Comparison of ENCODE assay signal across 1 cellular context in genomic region chr12:110677206-110677911, GRCh38.
TF ChIP-seq lines count a peak whose summit lies in the region.

No MANE protein-coding gene starts in this region.

TF ChIP-seq in K562, 482 proteins besides CTCF, POLR2A, EP300 and RAD21 (continued from another document):
- TF ChIP-seq CCNT2 (IDR thresholded peaks at IDR 0.05; ENCODE audit: borderline replicate concordance, extremely low read depth, insufficient read length, low read depth, low read length) (no peak), RAD51 (IDR thresholded peaks at IDR 0.05; ENCODE audit: borderline replicate concordance, low read depth) (peak; percentile 48; the same call in 1 of the 2 replicates), ZNF583 (CRISPR knock-in tag; IDR thresholded peaks at IDR 0.05) (no peak), USF1 (CRISPR knock-in tag; IDR thresholded peaks at IDR 0.05) (peak; percentile 45), BHLHE40 (IDR thresholded peaks at IDR 0.05; ENCODE audit: low read length) (peak; percentile 32; the same call in 1 of the 2 replicates), ESRRA (IDR thresholded peaks at IDR 0.05; ENCODE audit: borderline replicate concordance, low read depth) (no peak), TFAP4 (CRISPR knock-in tag; IDR thresholded peaks at IDR 0.05; ENCODE audit: borderline replicate concordance) (peak; percentile 45; the same call in 1 of the 2 replicates), ARID2 (IDR thresholded peaks at IDR 0.05) (no peak), ZNF318 (IDR thresholded peaks at IDR 0.05; ENCODE audit: borderline replicate concordance in 1 of 2, low read depth in 1 of 2) (no peak), E2F4 (CRISPR knock-in tag; IDR thresholded peaks at IDR 0.05; ENCODE audit: low read depth) (no peak), PTBP1 (IDR thresholded peaks at IDR 0.05; ENCODE audit: low read depth, low read length) (no peak), TAF1 (IDR thresholded peaks at IDR 0.05; ENCODE audit: control insufficient read depth, extremely low read depth, insufficient read depth, low read length, severe bottlenecking) (no peak)
